1 cellular context compared by ENCODE assay signal in genomic region chr3:195154793-195155535, GRCh38.
A peak's percentile ranks its signal among the peaks of the same experiment; 100 is the strongest.
TF ChIP-seq lines count a peak whose summit lies in the region.

No MANE protein-coding gene starts in this region.

TF ChIP-seq in HepG2, 621 proteins besides CTCF, POLR2A, EP300 and RAD21 (continued from another document and continues in another):
- TF ChIP-seq HOMEZ (CRISPR knock-in tag; IDR thresholded peaks at IDR 0.05; ENCODE audit: low read depth) (peak; percentile 66), CCDC6 (CRISPR knock-in tag; IDR thresholded peaks at IDR 0.05) (no peak; the same call in 1 of the 2 replicates), ZHX2 (IDR thresholded peaks at IDR 0.05; ENCODE audit: low read depth) (no peak), ZHX2 (CRISPR knock-in tag; IDR thresholded peaks at IDR 0.05; ENCODE audit: borderline replicate concordance) (no peak), ZNF441 (CRISPR knock-in tag; IDR thresholded peaks at IDR 0.05; ENCODE audit: borderline replicate concordance) (peak; percentile 43; the same call in 1 of the 2 replicates), ZNF503 (CRISPR knock-in tag; IDR thresholded peaks at IDR 0.05) (no peak), SP4 (CRISPR knock-in tag; IDR thresholded peaks at IDR 0.05) (no peak; the same call in 1 of the 2 replicates), KDM5B (CRISPR knock-in tag; IDR thresholded peaks at IDR 0.05; ENCODE audit: borderline replicate concordance) (peak; percentile 56; the same call in 1 of the 2 replicates), BRF2 (CRISPR knock-in tag; IDR thresholded peaks at IDR 0.05) (0 out of 2 replicates have a peak, but pooled peaks have one; percentile 46), SATB2 (CRISPR knock-in tag; IDR thresholded peaks at IDR 0.05) (no peak), SMAD3 (CRISPR knock-in tag; IDR thresholded peaks at IDR 0.05) (peak; percentile 28; the same call in 1 of the 2 replicates), ZNF580 (CRISPR knock-in tag; IDR thresholded peaks at IDR 0.05; ENCODE audit: borderline replicate concordance, low read depth) (peak; percentile 65; the same call in 1 of the 2 replicates), REXO4 (CRISPR knock-in tag; IDR thresholded peaks at IDR 0.05; ENCODE audit: borderline replicate concordance) (no peak), NCOA5 (CRISPR knock-in tag; IDR thresholded peaks at IDR 0.05) (no peak), MAFG (CRISPR knock-in tag; IDR thresholded peaks at IDR 0.05) (no peak), ZBTB37 (CRISPR knock-in tag; IDR thresholded peaks at IDR 0.05) (no peak), ATF3 (CRISPR knock-in tag; IDR thresholded peaks at IDR 0.05) (no peak), BORCS8-MEF2B (CRISPR knock-in tag; IDR thresholded peaks at IDR 0.05) (peak; percentile 29; the same call in 1 of the 2 replicates), PRMT3 (CRISPR knock-in tag; IDR thresholded peaks at IDR 0.05; ENCODE audit: borderline replicate concordance, low read depth) (0 out of 2 replicates have a peak, but pooled peaks have one; percentile 31), ATF2 (CRISPR knock-in tag; IDR thresholded peaks at IDR 0.05) (peak; percentile 41; the same call in 1 of the 2 replicates), ZKSCAN8 (CRISPR knock-in tag; IDR thresholded peaks at IDR 0.05; ENCODE audit: borderline replicate concordance) (no peak; the same call in 1 of the 2 replicates), ZSCAN5A (CRISPR knock-in tag; IDR thresholded peaks at IDR 0.05; ENCODE audit: borderline replicate concordance) (0 out of 2 replicates have a peak, but pooled peaks have one; percentile 58), ZNF546 (CRISPR knock-in tag; conservative IDR thresholded peaks at IDR 0.05) (peak; percentile 65; the same call in 1 of the 2 replicates), IRF9 (CRISPR knock-in tag; IDR thresholded peaks at IDR 0.05; ENCODE audit: borderline replicate concordance) (peak; percentile 73; the same call in 1 of the 2 replicates), ZNF781 (CRISPR knock-in tag; IDR thresholded peaks at IDR 0.05; ENCODE audit: borderline replicate concordance, not compliant biosample characterization) (peak; percentile 49), PLSCR1 (CRISPR knock-in tag; IDR thresholded peaks at IDR 0.05; ENCODE audit: borderline replicate concordance) (no peak), MEIS1 (CRISPR knock-in tag; IDR thresholded peaks at IDR 0.05; ENCODE audit: borderline replicate concordance) (peak; percentile 53; the same call in 1 of the 2 replicates), ZNF367 (CRISPR knock-in tag; IDR thresholded peaks at IDR 0.05; ENCODE audit: borderline replicate concordance) (no peak), ZNF512B (CRISPR knock-in tag; IDR thresholded peaks at IDR 0.05; ENCODE audit: borderline replicate concordance) (no peak), FOXC1 (CRISPR knock-in tag; IDR thresholded peaks at IDR 0.05; ENCODE audit: borderline replicate concordance) (no peak)
